21 cellular contexts compared by ENCODE assay signal in genomic region chr4:65880594-65880993, GRCh38.
DNase-seq lines count a peak whose midpoint lies in the region; ATAC-seq and TF ChIP-seq lines count a peak whose summit lies in the region.
"Had no signal": no experiment of that assay in that cellular context is flagged by ENCODE, and none has a peak within 500 bp of the region (broad histone marks: within the 10 kb centered on the region; RNA-seq: fewer than 3 reads in every experiment).

No MANE protein-coding gene starts in this region.

- no peaks in the 10 kb centered on the region for H3K4me1 ChIP-seq in adipocyte (ENCODE audit: control insufficient read depth, insufficient read depth, low read length)
- no peaks in the 10 kb centered on the region for H3K4me1 ChIP-seq in colonic mucosa

- H3K4me3 Mint-ChIP-seq in activated T-cell treated with anti-CD3 and anti-CD28 coated beads, Interleukin-2, amount 50 U/mL, for 72 hours, result no peak overlapping the region
- H3K4me3 Mint-ChIP-seq: activated T-helper 1 cell treated with anti-CD3 and anti-CD28 coated beads, Interleukin-12 subunit alpha, Interleukin-12 subunit beta, Interleukin-2, Interleukin-4 antibody, amounts not matched to agents 30 ng/mL and 10 ng/mL and 1 ng/mL, durations not matched to agents 14 hours and 24 hours and 36 hours; CD4-positive, alpha-beta memory T cell; naive thymus-derived CD8-positive, alpha-beta T cell; type B pancreatic cell had no signal

- TF ChIP-seq CTCF in 22Rv1 (IDR thresholded peaks at IDR 0.05), result 0 out of 2 replicates have a peak, but pooled peaks have one; percentile 19
- TF ChIP-seq CTCF in C4-2B (conservative IDR thresholded peaks at IDR 0.05), result peak; percentile 16
- TF ChIP-seq CTCF in colonic mucosa (IDR thresholded peaks at IDR 0.05), result no peak

- in situ Hi-C loops in KBM-7 (cut with MboI; ENCODE audit: low pct_unique_long_range_greater_than_20kb, low sequenced_read_pairs), result no loop called here

- H3K4me3 ChIP-seq in adipocyte (ENCODE audit: low read length), result no peak overlapping the region
- no peak overlapping the region for H3K4me3 ChIP-seq in colonic mucosa
- H3K4me3 ChIP-seq: skin epidermis had no signal

- H3K27me3 ChIP-seq in adipocyte (replicated peaks; ENCODE audit: control insufficient read depth, insufficient read depth, low read length) (no peaks in the 10 kb centered on the region), colonic mucosa (no peaks in the 10 kb centered on the region)

- DNase-seq in NCI-H510A (lab: John Stamatoyannopoulos, UW) (peak; percentile 40), adipocyte (ENCODE audit: low read depth) (peak; percentile 13), colonic mucosa (no peak), KBM-7 (no peak)
- DNase-seq in activated T-cell treated with anti-CD3 and anti-CD28 coated beads, Interleukin-2, amount 50 U/mL, for 72 hours, result no peak
- DNase-seq: activated CD4-positive, alpha-beta T cell treated with anti-CD3 and anti-CD28 coated beads, Interleukin-2, amount 50 U/mL, for 1 hour; activated naive CD4-positive, alpha-beta T cell treated with anti-CD3 and anti-CD28 coated beads, Interleukin-2, amount 50 U/mL, for 16 hours; aorta; caudate nucleus; CD4-positive, alpha-beta memory T cell; midbrain; naive thymus-derived CD8-positive, alpha-beta T cell; NCI-H1694; stimulated activated CD4-positive, alpha-beta T cell treated with anti-CD3 and anti-CD28 coated beads, Interleukin-1b, Interleukin-23, amount 100 ng/mL, for 48 hours; T-helper 1 cell had no signal

- H3K9me3 Mint-ChIP-seq in activated T-cell treated with anti-CD3 and anti-CD28 coated beads, Interleukin-2, amount 50 U/mL, for 72 hours, result peaks cover 2% of the 10 kb centered on the region in 2 donors
- H3K9me3 Mint-ChIP-seq: activated T-helper 1 cell treated with anti-CD3 and anti-CD28 coated beads, Interleukin-12 subunit alpha, Interleukin-12 subunit beta, Interleukin-2, Interleukin-4 antibody, amounts not matched to agents 30 ng/mL and 10 ng/mL and 1 ng/mL, durations not matched to agents 14 hours and 24 hours and 36 hours; type B pancreatic cell had no signal

- ATAC-seq in activated T-cell treated with anti-CD3 and anti-CD28 coated beads, Interleukin-2, amount 50 U/mL, for 72 hours (replicated peaks in 1 of 2), result no peak
- ATAC-seq in HG03280 (IDR thresholded peaks at IDR 0.05; ENCODE audit: unreplicated experiment), result no peak
- ATAC-seq: naive thymus-derived CD8-positive, alpha-beta T cell had no signal

- no peak overlapping the region for H3K27ac Mint-ChIP-seq in activated T-cell treated with anti-CD3 and anti-CD28 coated beads, Interleukin-2, amount 50 U/mL, for 72 hours
- H3K27ac Mint-ChIP-seq: activated T-helper 1 cell treated with anti-CD3 and anti-CD28 coated beads, Interleukin-12 subunit alpha, Interleukin-12 subunit beta, Interleukin-2, Interleukin-4 antibody, amounts not matched to agents 30 ng/mL and 10 ng/mL and 1 ng/mL, durations not matched to agents 14 hours and 24 hours and 36 hours; CD4-positive, alpha-beta memory T cell; naive thymus-derived CD8-positive, alpha-beta T cell; type B pancreatic cell had no signal

- H3K4me1 Mint-ChIP-seq in activated T-cell treated with anti-CD3 and anti-CD28 coated beads, Interleukin-2, amount 50 U/mL, for 72 hours (ENCODE audit: low read depth), result no peaks in the 10 kb centered on the region
- H3K4me1 Mint-ChIP-seq: CD4-positive, alpha-beta memory T cell; naive thymus-derived CD8-positive, alpha-beta T cell had no signal

- H3K9me3 ChIP-seq in adipocyte (ENCODE audit: control insufficient read depth, low read length), result no peaks in the 10 kb centered on the region
- no peaks in the 10 kb centered on the region for H3K9me3 ChIP-seq in colonic mucosa

- intact Hi-C loops in colonic mucosa (cut with DNase I), result no loop called here

- no peak overlapping the region for H3K27ac ChIP-seq in 22Rv1
- no peak overlapping the region for H3K27ac ChIP-seq in C4-2B
- no peak overlapping the region for H3K27ac ChIP-seq in colonic mucosa
- H3K27ac ChIP-seq: skin epidermis had no signal

- H3K9ac ChIP-seq in adipocyte (ENCODE audit: low read length) (no peak overlapping the region), colonic mucosa (ENCODE audit: low read depth in 2 of 2, low read length in 2 of 2) (no peak overlapping the region)

- no peaks in the 10 kb centered on the region for H3K36me3 Mint-ChIP-seq in activated T-cell treated with anti-CD3 and anti-CD28 coated beads, Interleukin-2, amount 50 U/mL, for 72 hours (ENCODE audit: insufficient read depth in 2 of 2)
- H3K36me3 Mint-ChIP-seq: CD4-positive, alpha-beta memory T cell; naive thymus-derived CD8-positive, alpha-beta T cell; type B pancreatic cell had no signal

- H3K36me3 ChIP-seq in adipocyte (ENCODE audit: control insufficient read depth, insufficient read depth, low read length, severe bottlenecking), result no peaks in the 10 kb centered on the region
- H3K36me3 ChIP-seq in colonic mucosa, result no peaks in the 10 kb centered on the region

- no peaks in the 10 kb centered on the region for H3K27me3 Mint-ChIP-seq in activated T-cell treated with anti-CD3 and anti-CD28 coated beads, Interleukin-2, amount 50 U/mL, for 72 hours (ENCODE audit: low read depth)
- H3K27me3 Mint-ChIP-seq: CD4-positive, alpha-beta memory T cell; naive thymus-derived CD8-positive, alpha-beta T cell; type B pancreatic cell had no signal

Comparison
In these comparisons a context has a peak if more than half of its experiments do, and no peak if none do; other contexts are left out.
1. DNase-seq: peak in NCI-H510A (single experiment) and adipocyte (single experiment); none in activated T-cell treated with anti-CD3 and anti-CD28 coated beads, Interleukin-2, amount 50 U/mL, for 72 hours (0 of 2), colonic mucosa (single experiment) and KBM-7 (single experiment).